In the genomic region with DNA sequence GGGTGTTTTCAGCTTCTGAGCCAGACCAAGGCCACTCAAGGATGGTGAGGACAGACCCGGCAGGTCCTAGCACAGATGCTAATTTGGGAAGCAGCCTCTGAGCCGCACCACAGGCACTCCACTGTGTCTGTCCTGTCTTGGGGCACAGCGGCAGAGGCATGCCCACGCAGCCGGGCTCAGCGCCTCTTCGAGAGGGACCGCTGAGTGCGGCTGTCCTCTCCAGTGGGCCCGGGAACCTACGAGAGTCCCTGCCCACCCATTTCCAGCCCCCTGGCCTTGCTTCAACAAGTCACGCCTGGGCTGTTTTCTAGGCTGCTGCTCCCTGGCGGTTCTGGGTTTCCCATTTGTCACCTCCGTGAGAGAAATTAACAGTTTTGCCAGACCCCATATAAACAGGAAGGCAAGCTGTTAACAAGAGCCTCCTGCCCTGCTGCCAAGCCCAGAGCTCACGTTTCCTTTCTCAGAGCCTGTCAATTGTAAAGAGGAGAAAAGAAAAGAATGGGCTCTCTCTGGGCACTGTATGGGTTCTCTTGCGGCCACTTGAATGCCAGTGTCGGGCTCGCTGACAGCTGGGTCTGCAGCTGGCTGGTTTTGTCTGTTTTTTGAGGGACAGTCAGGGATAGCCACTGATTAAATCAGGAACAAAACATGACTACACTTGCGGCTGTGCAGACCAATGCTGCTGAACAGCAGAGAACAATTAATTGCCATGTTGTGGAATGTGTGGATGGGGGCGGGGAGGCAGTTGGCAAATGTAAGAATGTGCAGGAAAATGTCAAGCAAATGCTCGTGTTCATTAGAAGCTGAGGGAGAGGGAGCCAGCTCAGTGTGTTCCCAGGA, we compare ENCODE assay signal across 8 cellular contexts. TPM values are rescaled to one million over a fixed set of nuclear protein-coding genes. Genes with fewer than 3 reads are reported as not detected.
DNase-seq lines count a peak whose midpoint lies in the region; ATAC-seq, FAIRE-seq and TF ChIP-seq lines count a peak whose summit lies in the region.

No MANE protein-coding gene starts in this region.

- H3K4me1 Mint-ChIP-seq in activated CD8-positive, alpha-beta T cell treated with anti-CD3 and anti-CD28 coated beads for 36 hours (ENCODE audit: low read depth): peaks cover 4% of the 10 kb centered on the region
- H3K4me1 Mint-ChIP-seq in immature natural killer cell: peaks cover 32 to 36% of the 10 kb centered on the region in 2 donors

- H3K27me3 Mint-ChIP-seq in activated CD8-positive, alpha-beta T cell treated with anti-CD3 and anti-CD28 coated beads for 36 hours: peaks cover 2% of the 10 kb centered on the region
- H3K27me3 Mint-ChIP-seq in immature natural killer cell (ENCODE audit: low read depth in 3 of 3): peaks cover 0 to 2% (median 1%) of the 10 kb centered on the region in 3 donors

- ATAC-seq in activated CD8-positive, alpha-beta T cell treated with anti-CD3 and anti-CD28 coated beads for 36 hours: peak; percentile 56
- no peak for ATAC-seq in HG03196 (IDR thresholded peaks at IDR 0.05; ENCODE audit: unreplicated experiment)

- no peak for TF ChIP-seq RAD21 in Ishikawa (IDR thresholded peaks at IDR 0.05; ENCODE audit: low read depth)

- no peak for FAIRE-seq in RCC 7860 (lab: Jason Lieb, UNC)

- H3K4me3 ChIP-seq in skin epidermis: peak overlapping the region in 2 of 7 experiments; percentile 8 to 15

- POLR2A ChIA-PET in activated CD8-positive, alpha-beta T cell treated with anti-CD3 and anti-CD28 coated beads for 36 hours (lab: Charles Lee): interaction anchor here (0.6 kb wide), 1 partner anchor 712 kb away, joined by 3 read pairs; no protein-coding TSS in a partner anchor

- intact Hi-C loops in activated CD8-positive, alpha-beta T cell treated with anti-CD3 and anti-CD28 coated beads for 36 hours (cut with micrococcal nuclease): no loop called here

- peak; percentile 9 for DNase-seq in activated CD8-positive, alpha-beta T cell treated with anti-CD3 and anti-CD28 coated beads for 36 hours
- peak; percentile 33 to 53 (median 51) for DNase-seq in immature natural killer cell
- no peak for DNase-seq in activated CD4-positive, alpha-beta T cell treated with anti-CD3 and anti-CD28 coated beads, Interleukin-2, amount 50 U/mL, for 1 hour
- DNase-seq in OCI-M2 (lab: John Stamatoyannopoulos, UW; ENCODE audit: unreplicated experiment): no peak
- no peak for DNase-seq in RCC 7860 (ENCODE audit: low spot score)

- H3K27ac Mint-ChIP-seq in activated CD8-positive, alpha-beta T cell treated with anti-CD3 and anti-CD28 coated beads for 36 hours: no peak overlapping the region
- peak overlapping the region; percentile 78 to 93 (median 87) for H3K27ac Mint-ChIP-seq in immature natural killer cell

- CTCF ChIA-PET in activated CD8-positive, alpha-beta T cell treated with anti-CD3 and anti-CD28 coated beads for 36 hours (lab: Charles Lee): interaction anchor here (1.2 to 3.8 kb wide), 3 partner anchors 15 to 21 kb away, joined by 3 to 22 read pairs (median 4); no protein-coding TSS in a partner anchor

- TF ChIP-seq EP300 in Ishikawa (IDR thresholded peaks at IDR 0.05; ENCODE audit: borderline replicate concordance): no peak

- peak overlapping the region; percentile 7 for H3K4me3 Mint-ChIP-seq in activated CD8-positive, alpha-beta T cell treated with anti-CD3 and anti-CD28 coated beads for 36 hours
- H3K4me3 Mint-ChIP-seq in immature natural killer cell: peak overlapping the region; percentile 75 to 86 (median 84)

- H3K36me3 Mint-ChIP-seq in activated CD8-positive, alpha-beta T cell treated with anti-CD3 and anti-CD28 coated beads for 36 hours (ENCODE audit: low read depth): no peaks in the 10 kb centered on the region
- H3K36me3 Mint-ChIP-seq in immature natural killer cell: peaks cover 0 to 4% (median 0%) of the 10 kb centered on the region in 3 donors

- no peaks in the 10 kb centered on the region for H3K9me3 Mint-ChIP-seq in activated CD8-positive, alpha-beta T cell treated with anti-CD3 and anti-CD28 coated beads for 36 hours
- H3K9me3 Mint-ChIP-seq in immature natural killer cell: no peaks in the 10 kb centered on the region

- no peak for TF ChIP-seq CTCF in activated CD8-positive, alpha-beta T cell treated with anti-CD3 and anti-CD28 coated beads for 36 hours (IDR thresholded peaks at IDR 0.05)

- H3K27ac ChIP-seq in skin epidermis: peak overlapping the region in 17 of 21 experiments; percentile 2 to 81 (median 65)

TF ChIP-seq in Ishikawa, 13 proteins besides CTCF, POLR2A, EP300 and RAD21:
- no peak for TF ChIP-seq TCF12 (IDR thresholded peaks at IDR 0.05; ENCODE audit: low read depth)
- TF ChIP-seq TEAD4 (IDR thresholded peaks at IDR 0.05): peak; percentile 57
TF ChIP-seq in Ishikawa: peak in this region for 1.

RNA-seq across cellular contexts. Expression of gene TMEM17, which starts 30.6 kb away (rescaled TPM):
- under 1 TPM; 0.13 to 0.14 TPM for total RNA-seq in activated CD8-positive, alpha-beta T cell treated with anti-CD3 and anti-CD28 coated beads for 36 hours
- polyA plus RNA-seq in immature natural killer cell: 1 to 10 TPM in 1 of 3 donors, under 1 TPM in 2; 0.11 to 2.2 (median 0.59) TPM

Comparison
In these comparisons a context has a peak if more than half of its experiments do, and no peak if none do; other contexts are left out.
1. DNase-seq: peak in activated CD8-positive, alpha-beta T cell treated with anti-CD3 and anti-CD28 coated beads for 36 hours (single experiment) and immature natural killer cell (3 of 3); none in activated CD4-positive, alpha-beta T cell treated with anti-CD3 and anti-CD28 coated beads, Interleukin-2, amount 50 U/mL, for 1 hour (single experiment), OCI-M2 (single experiment) and RCC 7860 (single experiment).